1 cellular context compared by ENCODE assay signal in the genomic region with DNA sequence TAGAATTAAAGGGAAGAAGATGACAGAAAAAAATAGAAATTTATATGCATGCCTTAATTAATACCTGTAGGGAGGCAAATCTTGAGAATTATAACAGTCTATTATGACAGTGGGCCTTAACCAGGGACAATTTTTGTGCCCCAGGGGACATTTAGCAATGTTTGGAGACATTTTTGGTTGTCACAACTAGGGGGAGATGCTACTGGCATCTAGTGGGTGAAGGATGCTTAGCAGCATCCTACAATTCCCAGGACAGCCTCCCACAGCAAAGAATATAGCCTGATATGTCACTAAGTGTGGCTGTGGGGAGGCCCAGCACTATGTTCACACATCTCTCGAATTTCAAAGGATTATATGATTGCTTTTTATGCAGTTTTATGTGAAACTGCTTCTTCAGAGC.
TF ChIP-seq lines count a peak whose summit lies in the region.

No MANE protein-coding gene starts in this region.

TF ChIP-seq in K562, 482 proteins besides CTCF, POLR2A, EP300 and RAD21:
- no peak for TF ChIP-seq TCF7 (IDR thresholded peaks at IDR 0.05; ENCODE audit: borderline replicate concordance)
